In genomic region chr19:13060233-13060963, GRCh38 we compare ENCODE assay signal across 8 cellular contexts. TPM values are rescaled to one million over a fixed set of nuclear protein-coding genes. Genes with fewer than 3 reads are reported as not detected.
DNase-seq lines count a peak whose midpoint lies in the region; TF ChIP-seq lines count a peak whose summit lies in the region.

No MANE protein-coding gene starts in this region.

- H3K9me3 ChIP-seq in adrenal gland (replicated peaks in 1 of 3) (no peaks in the 10 kb centered on the region), tibial artery (no peaks in the 10 kb centered on the region)

- intact Hi-C loops in adrenal gland (cut with DNase I): loop anchor here in 1 of 2 donors (5.0 kb wide), 1 partner anchor 78 kb away; no protein-coding TSS in a partner anchor
- intact Hi-C loops in tibial artery (cut with DNase I; ENCODE audit: low total_unique reads): loop anchor here (5.0 kb wide), 1 partner anchor 63 kb away; the partner anchor contains the start of gene NFIX
- intact Hi-C loops in lower leg skin (cut with DNase I; ENCODE audit: low total_unique reads): loop anchor here (5.0 to 10.0 kb wide), 2 partner anchors 76 to 1843 kb away; no protein-coding TSS in a partner anchor

- no peak for TF ChIP-seq POLR2A in adrenal gland (IDR thresholded peaks at IDR 0.05)
- no peak for TF ChIP-seq POLR2A in lower leg skin (IDR thresholded peaks at IDR 0.05)

- H3K27ac ChIP-seq in adrenal gland: peak overlapping the region in 2 of 5 donors; percentile 12 to 18
- H3K27ac ChIP-seq in tibial artery: peak overlapping the region; percentile 92 to 99

- 11 to 33% (median 30%) methylated on average over 13 to 19 of the region's 19 CpGs for WGBS in adrenal gland, 4 donors
- 15 to 21% methylated on average over 17 to 19 of the region's 19 CpGs for WGBS in lower leg skin, 2 donors

- H3K4me1 Mint-ChIP-seq in immature natural killer cell: peaks cover 9 to 13% of the 10 kb centered on the region in 2 donors

- H3K36me3 ChIP-seq in adrenal gland (replicated peaks in 1 of 2) (no peaks in the 10 kb centered on the region), tibial artery (no peaks in the 10 kb centered on the region)

- H3K4me1 ChIP-seq in adrenal gland (replicated peaks in 1 of 2) (peaks cover 11 to 29% of the 10 kb centered on the region in 2 donors), tibial artery (peaks cover 24 to 100% (median 97%) of the 10 kb centered on the region in 4 donors)

- H3K27me3 Mint-ChIP-seq in immature natural killer cell (ENCODE audit: low read depth in 3 of 3): peaks cover 8 to 10% (median 9%) of the 10 kb centered on the region in 3 donors

- DNase-seq in NCI-H748 (lab: John Stamatoyannopoulos, UW; ENCODE audit: unreplicated experiment) (peak; percentile 44), NCI-H748 treated with DMSO at 0.1 percent for 48 hours (lab: John Stamatoyannopoulos, UW) (no peak), adrenal gland (peak in 5 of 7 donors; percentile 42 to 56 (median 50)), immature natural killer cell (peak; percentile 6 to 16 (median 14)), tibial artery (peak in 1 of 2 donors; percentile 90), NCI-H2171 (lab: John Stamatoyannopoulos, UW) (no peak), lower leg skin (ENCODE audit: low spot score in 2 of 2) (no peak), NCI-H510A (lab: John Stamatoyannopoulos, UW) (no peak)

- TF ChIP-seq CTCF in adrenal gland (IDR thresholded peaks at IDR 0.05) (no peak), tibial artery (IDR thresholded peaks at IDR 0.05) (no peak), lower leg skin (IDR thresholded peaks at IDR 0.05) (no peak)

- H3K27ac Mint-ChIP-seq in immature natural killer cell: peak overlapping the region in 3 of 6 donors; percentile 62 to 79 (median 67)

- peak overlapping the region in 3 of 5 donors; percentile 70 to 80 (median 71) for H3K4me3 Mint-ChIP-seq in immature natural killer cell

- H3K4me3 ChIP-seq in adrenal gland (peak overlapping the region in 2 of 4 donors; percentile 44), tibial artery (peak overlapping the region; percentile 41 to 51), lower leg skin (ENCODE audit: low read depth, poor library complexity, severe bottlenecking) (no peak overlapping the region)

- no peaks in the 10 kb centered on the region for H3K27me3 ChIP-seq in adrenal gland
- no peaks in the 10 kb centered on the region for H3K27me3 ChIP-seq in tibial artery

- H3K9me3 Mint-ChIP-seq in immature natural killer cell: no peaks in the 10 kb centered on the region

- H3K36me3 Mint-ChIP-seq in immature natural killer cell: no peaks in the 10 kb centered on the region

RNA-seq across cellular contexts. Expression of gene LYL1, which starts 42.3 kb away (rescaled TPM):
- 10 to 100 TPM in 5 of 8 donors, 1 to 10 TPM in 3; 4.3 to 22.5 (median 13.2) TPM for total RNA-seq in adrenal gland
- polyA plus RNA-seq in adrenal gland: 10 to 100 TPM in 1 of 3 donors, 1 to 10 TPM in 1, under 1 TPM in 1; 0.38 to 18.7 (median 7.9) TPM
- 1 to 10 TPM; 1.1 to 2.2 (median 2.1) TPM for polyA plus RNA-seq in immature natural killer cell
- total RNA-seq in lower leg skin: 1 to 10 TPM; 4.9 to 8.3 (median 7.0) TPM

RNA-seq across cellular contexts. Expression of gene TRMT1, which starts 56.1 kb away (rescaled TPM):
- total RNA-seq in adrenal gland (10 to 100 TPM; 13.4 to 48.0 (median 35.4) TPM), lower leg skin (10 to 100 TPM; 17.7 to 60.4 (median 32.7) TPM)
- polyA plus RNA-seq in adrenal gland (100 to 1,000 TPM in 2 of 3 donors, 10 to 100 TPM in 1; 15.5 to 229 (median 120) TPM), immature natural killer cell (10 to 100 TPM; 13.2 to 16.5 (median 16.3) TPM)

RNA-seq across cellular contexts. Expression of gene NACC1, which starts 57.7 kb away (rescaled TPM):
- 10 to 100 TPM; 26.7 to 67.0 (median 48.0) TPM for total RNA-seq in adrenal gland
- polyA plus RNA-seq in adrenal gland: 10 to 100 TPM; 12.4 to 47.7 (median 14.8) TPM
- polyA plus RNA-seq in immature natural killer cell: 1 to 10 TPM in 2 of 3 donors, not detected in 1; 1.2 to 2.8 TPM
- total RNA-seq in lower leg skin: 10 to 100 TPM; 21.4 to 46.1 (median 39.8) TPM

Comparison
In these comparisons a context has a peak if more than half of its experiments do, and no peak if none do; other contexts are left out.
1. DNase-seq: peak in NCI-H748 (single experiment), adrenal gland (5 of 7) and immature natural killer cell (3 of 3); none in NCI-H748 treated with DMSO at 0.1 percent for 48 hours (single experiment), NCI-H2171 (single experiment), lower leg skin (0 of 2) and NCI-H510A (single experiment).